ENCODE assay signal across 13 cellular contexts in the genomic region with DNA sequence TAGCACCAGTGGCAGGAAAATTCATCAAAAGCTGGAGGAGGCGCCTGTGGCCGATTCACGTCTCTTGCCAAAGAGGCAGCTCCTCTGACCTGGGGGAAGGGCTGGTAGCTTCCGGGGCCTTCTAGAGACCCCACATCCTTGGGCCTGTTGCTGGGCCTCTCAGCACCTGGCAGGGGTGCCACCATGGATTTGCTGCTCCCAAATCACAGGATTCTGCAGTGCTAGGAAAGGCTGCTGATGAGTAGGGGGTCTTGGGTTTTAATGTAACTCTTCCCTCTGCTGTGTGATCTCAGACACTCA. TPM values are rescaled to one million over a fixed set of nuclear protein-coding genes. Genes with fewer than 3 reads are reported as not detected.
A peak's percentile ranks its signal among the peaks of the same experiment; 100 is the strongest.
DNase-seq lines count a peak whose midpoint lies in the region; ATAC-seq and TF ChIP-seq lines count a peak whose summit lies in the region.
"Had no signal": no experiment of that assay in that cellular context is flagged by ENCODE, and none has a peak within 500 bp of the region (broad histone marks: within the 10 kb centered on the region; RNA-seq: fewer than 3 reads in every experiment).

No MANE protein-coding gene starts in this region.

- intact Hi-C loops in activated CD4-positive, alpha-beta memory T cell treated with anti-CD3 and anti-CD28 coated beads for 36 hours (cut with micrococcal nuclease): no loop called here
- intact Hi-C loops in posterior vena cava (cut with DNase I): loop anchor here in 1 of 2 donors (1.0 kb wide), 1 partner anchor 138 kb away; no protein-coding TSS in a partner anchor
- intact Hi-C loops in heart left ventricle (cut with DNase I): loop anchor here in 4 of 10 donors (5.0 to 10.0 kb wide), 3 partner anchors 87 to 140 kb away; a partner anchor contains a TSS

- no peaks in the 10 kb centered on the region for H3K36me3 ChIP-seq in H7 (replicated peaks; ENCODE audit: control insufficient read depth, insufficient read depth, low read length)
- no peaks in the 10 kb centered on the region for H3K36me3 ChIP-seq in heart left ventricle
- H3K36me3 ChIP-seq: HAP-1 had no signal

- no peak for DNase-seq in activated CD4-positive, alpha-beta memory T cell treated with anti-CD3 and anti-CD28 coated beads, Interleukin-2, amount 10 ng/mL, durations not matched to agents 7 days and 5 days
- DNase-seq in activated CD4-positive, alpha-beta memory T cell treated with anti-CD3 and anti-CD28 coated beads for 36 hours: no peak
- DNase-seq in H7: peak; percentile 10
- DNase-seq in coronary artery (ENCODE audit: low spot score): peak; percentile 55
- DNase-seq in posterior vena cava (ENCODE audit: low spot score): peak; percentile 58
- DNase-seq in HT-29 (ENCODE audit: low spot score): no peak
- DNase-seq in heart left ventricle: no peak

- H3K9me3 Mint-ChIP-seq in activated CD4-positive, alpha-beta memory T cell treated with anti-CD3 and anti-CD28 coated beads, Interleukin-2, amount 10 ng/mL, durations not matched to agents 7 days and 5 days: no peaks in the 10 kb centered on the region
- no peaks in the 10 kb centered on the region for H3K9me3 Mint-ChIP-seq in activated CD4-positive, alpha-beta memory T cell treated with anti-CD3 and anti-CD28 coated beads for 36 hours
- H3K9me3 Mint-ChIP-seq: CD8-positive, alpha-beta memory T cell had no signal

- peaks cover 6% of the 10 kb centered on the region for H3K36me3 Mint-ChIP-seq in activated CD4-positive, alpha-beta memory T cell treated with anti-CD3 and anti-CD28 coated beads, Interleukin-2, amount 10 ng/mL, durations not matched to agents 7 days and 5 days (ENCODE audit: low read depth)
- peaks cover 3% of the 10 kb centered on the region for H3K36me3 Mint-ChIP-seq in activated CD4-positive, alpha-beta memory T cell treated with anti-CD3 and anti-CD28 coated beads for 36 hours
- H3K36me3 Mint-ChIP-seq: CD8-positive, alpha-beta memory T cell had no signal

- H3K27ac ChIP-seq in coronary artery (no peak overlapping the region), heart left ventricle (no peak overlapping the region)
- H3K27ac ChIP-seq: HL-60 had no signal

- no peak overlapping the region for H3K4me3 ChIP-seq in H7 (ENCODE audit: insufficient read depth, low read depth, low read length)
- no peak overlapping the region for H3K4me3 ChIP-seq in coronary artery
- H3K4me3 ChIP-seq in heart left ventricle: no peak overlapping the region
- H3K4me3 ChIP-seq: HAP-1 had no signal

- no peaks in the 10 kb centered on the region for H3K9me3 ChIP-seq in heart left ventricle
- H3K9me3 ChIP-seq: HAP-1 had no signal

- peaks cover 0 to 22% (median 18%) of the 10 kb centered on the region in 12 donors for H3K4me1 ChIP-seq in heart left ventricle

- TF ChIP-seq CTCF in coronary artery (IDR thresholded peaks at IDR 0.05) (no peak), heart left ventricle (IDR thresholded peaks at IDR 0.05) (no peak)

- POLR2A ChIA-PET in activated CD4-positive, alpha-beta memory T cell treated with anti-CD3 and anti-CD28 coated beads, Interleukin-2, amount 10 ng/mL, durations not matched to agents 7 days and 5 days (lab: Charles Lee): interaction anchor here (0.9 to 4.8 kb wide), 18 partner anchors 10 to 496 kb away, joined by 3 to 80 read pairs (median 4); a partner anchor contains a TSS
- POLR2A ChIA-PET in activated CD4-positive, alpha-beta memory T cell treated with anti-CD3 and anti-CD28 coated beads for 36 hours (lab: Charles Lee): interaction anchor here (0.5 to 3.1 kb wide), 11 partner anchors 12 to 676 kb away, joined by 3 to 21 read pairs (median 3); a partner anchor contains a TSS

- CTCF ChIA-PET in activated CD4-positive, alpha-beta memory T cell treated with anti-CD3 and anti-CD28 coated beads, Interleukin-2, amount 10 ng/mL, durations not matched to agents 7 days and 5 days (lab: Charles Lee): interaction anchor here (0.6 to 8.4 kb wide), 40 partner anchors 11 to 243 kb away, joined by 3 to 152 read pairs (median 6); a partner anchor contains a TSS
- CTCF ChIA-PET in activated CD4-positive, alpha-beta memory T cell treated with anti-CD3 and anti-CD28 coated beads for 36 hours (lab: Charles Lee): interaction anchor here (0.8 to 10.8 kb wide), 41 partner anchors 11 to 464 kb away, joined by 3 to 350 read pairs (median 7); a partner anchor contains a TSS

- H3K27ac Mint-ChIP-seq in activated CD4-positive, alpha-beta memory T cell treated with anti-CD3 and anti-CD28 coated beads, Interleukin-2, amount 10 ng/mL, durations not matched to agents 7 days and 5 days: peak overlapping the region; percentile 57
- H3K27ac Mint-ChIP-seq in activated CD4-positive, alpha-beta memory T cell treated with anti-CD3 and anti-CD28 coated beads for 36 hours: no peak overlapping the region

- 66 to 83% (median 72%) methylated on average over 4 of the region's 4 CpGs for WGBS in heart left ventricle, 4 donors

- H3K4me3 Mint-ChIP-seq in activated CD4-positive, alpha-beta memory T cell treated with anti-CD3 and anti-CD28 coated beads, Interleukin-2, amount 10 ng/mL, durations not matched to agents 7 days and 5 days: no peak overlapping the region
- H3K4me3 Mint-ChIP-seq in activated CD4-positive, alpha-beta memory T cell treated with anti-CD3 and anti-CD28 coated beads for 36 hours: no peak overlapping the region

- TF ChIP-seq POLR2A in heart left ventricle (IDR thresholded peaks at IDR 0.05): no peak

- H3K27me3 ChIP-seq in H7 (ENCODE audit: control insufficient read depth, insufficient read depth, low read length) (peaks cover 29% of the 10 kb centered on the region), heart left ventricle (peaks cover 0 to 21% (median 0%) of the 10 kb centered on the region in 9 donors)

- no peaks in the 10 kb centered on the region for H3K27me3 Mint-ChIP-seq in activated CD4-positive, alpha-beta memory T cell treated with anti-CD3 and anti-CD28 coated beads, Interleukin-2, amount 10 ng/mL, durations not matched to agents 7 days and 5 days
- no peaks in the 10 kb centered on the region for H3K27me3 Mint-ChIP-seq in activated CD4-positive, alpha-beta memory T cell treated with anti-CD3 and anti-CD28 coated beads for 36 hours

- H3K4me1 Mint-ChIP-seq in activated CD4-positive, alpha-beta memory T cell treated with anti-CD3 and anti-CD28 coated beads, Interleukin-2, amount 10 ng/mL, durations not matched to agents 7 days and 5 days: peaks cover 37% of the 10 kb centered on the region
- peaks cover 16% of the 10 kb centered on the region for H3K4me1 Mint-ChIP-seq in activated CD4-positive, alpha-beta memory T cell treated with anti-CD3 and anti-CD28 coated beads for 36 hours (ENCODE audit: low read depth)

- no peak for ATAC-seq in GM19035 (IDR thresholded peaks at IDR 0.05; ENCODE audit: unreplicated experiment)
- no peak for ATAC-seq in heart left ventricle

RNA-seq across cellular contexts. Expression of a gene that starts 11.5 kb away (rescaled TPM):
- total RNA-seq in activated CD4-positive, alpha-beta memory T cell treated with anti-CD3 and anti-CD28 coated beads, Interleukin-2, amount 10 ng/mL, durations not matched to agents 7 days and 5 days: 100 to 1,000 TPM; 236 to 238 TPM
- total RNA-seq in activated CD4-positive, alpha-beta memory T cell treated with anti-CD3 and anti-CD28 coated beads for 36 hours: 100 to 1,000 TPM; 155 to 163 TPM
- total RNA-seq in H7 (2014; rRNA removed; shearing (Covaris generic)): 31.4 and 49.3 TPM in 2 replicates
- 10 to 100 TPM; 39.7 to 42.0 TPM for total RNA-seq in posterior vena cava
- 98.9 and 115 TPM in 2 replicates for total RNA-seq in HT-29 (2014; rRNA removed; shearing (Covaris generic))
- total RNA-seq in heart left ventricle: 10 to 100 TPM; 16.4 to 53.6 (median 28.1) TPM
- 10 to 100 TPM; 11.3 to 41.0 TPM for polyA plus RNA-seq in heart left ventricle

RNA-seq across cellular contexts. Expression of a gene that starts 29.0 kb away (rescaled TPM):
- 10 to 100 TPM; 37.8 to 39.3 TPM for total RNA-seq in activated CD4-positive, alpha-beta memory T cell treated with anti-CD3 and anti-CD28 coated beads, Interleukin-2, amount 10 ng/mL, durations not matched to agents 7 days and 5 days
- 10 to 100 TPM; 25.0 to 25.9 TPM for total RNA-seq in activated CD4-positive, alpha-beta memory T cell treated with anti-CD3 and anti-CD28 coated beads for 36 hours
- total RNA-seq in H7 (2014; rRNA removed; shearing (Covaris generic)): 0.07 and 0.45 TPM in 2 replicates
- total RNA-seq in posterior vena cava (1 to 10 TPM; 2.8 to 7.4 TPM), heart left ventricle (10 to 100 TPM in 2 of 9 donors, 1 to 10 TPM in 7; 3.5 to 26.8 (median 7.1) TPM)
- 3.0 and 5.5 TPM in 2 replicates for total RNA-seq in HT-29 (2014; rRNA removed; shearing (Covaris generic))
- polyA plus RNA-seq in heart left ventricle: 10 to 100 TPM in 1 of 2 donors, 1 to 10 TPM in 1; 8.1 to 16.6 TPM
- total RNA-seq: A172, NCI-H460 had no signal

RNA-seq across cellular contexts. Expression of a gene that starts 56.3 kb away (rescaled TPM):
- total RNA-seq in activated CD4-positive, alpha-beta memory T cell treated with anti-CD3 and anti-CD28 coated beads, Interleukin-2, amount 10 ng/mL, durations not matched to agents 7 days and 5 days: 1 to 10 TPM; 6.1 to 6.3 TPM
- 1 to 10 TPM; 1.6 to 3.0 TPM for total RNA-seq in activated CD4-positive, alpha-beta memory T cell treated with anti-CD3 and anti-CD28 coated beads for 36 hours
- total RNA-seq in H7 (2014; rRNA removed; shearing (Covaris generic)): 0.31 and 0.44 TPM in 2 replicates
- total RNA-seq in posterior vena cava: 1 to 10 TPM in 1 of 2 donors, under 1 TPM in 1; 0.10 to 1.3 TPM
- 1.3 and 3.4 TPM in 2 replicates for total RNA-seq in HT-29 (2014; rRNA removed; shearing (Covaris generic))
- 1 to 10 TPM in 3 of 9 donors, under 1 TPM in 6; 0.51 to 1.7 (median 0.88) TPM for total RNA-seq in heart left ventricle
- polyA plus RNA-seq in heart left ventricle: 1 to 10 TPM in 1 of 2 donors, under 1 TPM in 1; 0.08 to 1.1 TPM
- polyA plus RNA-seq: CD8-positive, alpha-beta memory T cell had no signal

Comparison
In these comparisons a context has a peak if more than half of its experiments do, and no peak if none do; other contexts are left out.
1. DNase-seq: peak in H7 (single experiment), coronary artery (single experiment) and posterior vena cava (single experiment); none in activated CD4-positive, alpha-beta memory T cell treated with anti-CD3 and anti-CD28 coated beads, Interleukin-2, amount 10 ng/mL, durations not matched to agents 7 days and 5 days (single experiment), activated CD4-positive, alpha-beta memory T cell treated with anti-CD3 and anti-CD28 coated beads for 36 hours (single experiment), HT-29 (single experiment) and heart left ventricle (0 of 5).